In the genomic region with DNA sequence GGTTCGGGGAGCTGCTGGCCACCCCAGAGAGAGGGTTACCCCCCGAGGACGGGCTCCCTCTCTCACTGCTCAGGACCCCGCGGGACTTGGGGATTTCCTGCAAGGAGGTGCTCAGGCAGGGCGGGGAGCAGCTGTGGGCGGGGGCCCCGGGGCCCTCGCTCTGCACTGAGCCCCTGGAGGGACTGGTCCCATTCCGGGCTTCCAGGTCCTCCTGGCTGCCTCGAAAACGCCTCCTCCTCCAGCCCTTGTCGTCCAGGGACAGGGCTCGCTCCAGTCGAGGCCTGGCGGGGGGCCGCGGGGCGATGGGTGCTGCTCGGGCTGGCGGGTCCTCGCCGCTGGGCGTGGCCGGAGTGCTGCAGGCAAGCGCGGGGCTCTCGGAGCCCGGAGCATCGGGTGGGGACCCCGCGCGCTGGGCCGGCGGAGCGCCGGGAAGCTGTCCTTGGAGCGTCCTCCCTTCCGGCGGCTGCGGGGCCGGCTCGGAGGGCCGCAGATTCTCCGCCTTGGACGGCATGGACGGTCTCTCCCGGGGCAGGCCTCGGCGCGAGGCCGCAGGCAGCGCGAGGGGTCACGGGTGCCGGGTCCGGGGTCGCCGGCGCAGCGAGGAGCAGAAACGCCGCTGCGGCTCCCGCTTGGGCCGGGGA, we compare ENCODE assay signal across 8 cellular contexts. TPM values are rescaled to one million over a fixed set of nuclear protein-coding genes. Genes with fewer than 3 reads are reported as not detected.
DNase-seq lines count a peak whose midpoint lies in the region; ATAC-seq, FAIRE-seq and TF ChIP-seq lines count a peak whose summit lies in the region.

No MANE protein-coding gene starts in this region.

- ATAC-seq in GM18909 (IDR thresholded peaks at IDR 0.05; ENCODE audit: poor library complexity, unreplicated experiment) (peak; percentile 48), HG03159 (IDR thresholded peaks at IDR 0.05; ENCODE audit: unreplicated experiment) (peak; percentile 58), K562 (peak; percentile 70)

- TF ChIP-seq EP300 in K562 (IDR thresholded peaks at IDR 0.05; ENCODE audit: low read length), result no peak

- in situ Hi-C loops in K562 (cut with MboI), result no loop called here

- peak overlapping the region; percentile 83 for H3K4me2 ChIP-seq in K562 (ENCODE audit: insufficient read depth, low read length)

- no peaks in the 10 kb centered on the region for H3K9me3 ChIP-seq in K562 (replicated peaks; ENCODE audit: control insufficient read depth, insufficient read depth, low read depth, low read length)

- peak overlapping the region; percentile 87 for H3K4me3 Mint-ChIP-seq in T-helper 2 cell treated with Interferon-gamma antibody and Interleukin-4, amounts not matched to agents 5 μg/mL and 100 μg/mL, for 36 hours

- H3K4me3 ChIP-seq in AG04449 (ENCODE audit: low read depth, low read length) (peak overlapping the region; percentile 72), K562 (peak overlapping the region; percentile 92)

- H3K27me3 Mint-ChIP-seq in T-helper 2 cell treated with Interferon-gamma antibody and Interleukin-4, amounts not matched to agents 5 μg/mL and 100 μg/mL, for 36 hours (ENCODE audit: low read depth), result no peaks in the 10 kb centered on the region

- FAIRE-seq in K562 (lab: Jason Lieb, UNC), result no peak

- H3K9ac ChIP-seq in K562 (ENCODE audit: insufficient read depth in 1 of 2, low read depth in 2 of 2, low read length in 2 of 2), result peak overlapping the region; percentile 82 to 98; a peak in 3 of 4 replicates

- intact Hi-C loops in K562 (cut with micrococcal nuclease), result no loop called here

- POLR2A ChIA-PET in AG04449 (lab: Yijun Ruan, JAX), result interaction anchor here (0.7 kb wide), 1 partner anchor 185 kb away, joined by 3 read pairs; no protein-coding TSS in a partner anchor
- POLR2A ChIA-PET in K562 (lab: Yijun Ruan, JAX), result interaction anchor here (0.9 to 2.2 kb wide), 3 partner anchors 15 to 76 kb away, joined by 3 to 9 read pairs (median 4); partner anchors contain the start of genes ENTR1 and PMPCA

- WGBS in K562 (ENCODE audit: insufficient coverage, low coverage, missing lambda C conversion rate), result under 1% methylated on average over 15 of the region's 66 CpGs

- H3K27ac ChIP-seq in K562 (ENCODE audit: extremely low read depth, low read depth, low read length), result peak overlapping the region; percentile 87

- no peak for TF ChIP-seq POLR2A in K562 (conservative IDR thresholded peaks at IDR 0.05)

- peaks cover 15% of the 10 kb centered on the region for H3K4me1 Mint-ChIP-seq in T-helper 2 cell treated with Interferon-gamma antibody and Interleukin-4, amounts not matched to agents 5 μg/mL and 100 μg/mL, for 36 hours (ENCODE audit: low read depth)

- DNase-seq in AG04449 (ENCODE audit: low read depth, low spot score) (no peak), K562 (ENCODE audit: extremely low read depth in 1 of 4, low spot score in 3 of 4) (peak; percentile 47 to 78 (median 72)), islet precursor cell (peak; percentile 64), ureter (ENCODE audit: low spot score) (no peak)
- peak; percentile 52 for DNase-seq in T-helper 2 cell treated with Interferon-gamma antibody and Interleukin-4, amounts not matched to agents 5 μg/mL and 100 μg/mL, for 36 hours (ENCODE audit: low spot score)
- DNase-seq in stimulated activated CD4-positive, alpha-beta T cell treated with anti-CD3 and anti-CD28 coated beads, Interleukin-2, amount 100 ng/mL, for 24 hours, result peak; percentile 67 to 71

- H3K27me3 ChIP-seq in K562 (ENCODE audit: control insufficient read depth in 2 of 2, insufficient read depth in 2 of 2, low read length in 2 of 2), result no peaks in the 10 kb centered on the region

- CTCF ChIA-PET in AG04449 (lab: Yijun Ruan, JAX) (interaction anchor here (0.7 to 4.2 kb wide), 10 partner anchors 8 to 126 kb away, joined by 3 to 13 read pairs (median 4); no protein-coding TSS in a partner anchor), K562 (lab: Yijun Ruan, JAX; ENCODE audit: low intra/inter-chr PET ratio) (interaction anchor here (0.6 kb wide), 1 partner anchor 193 kb away, joined by 3 read pairs; no protein-coding TSS in a partner anchor)

- no peak overlapping the region for H3K27ac Mint-ChIP-seq in T-helper 2 cell treated with Interferon-gamma antibody and Interleukin-4, amounts not matched to agents 5 μg/mL and 100 μg/mL, for 36 hours

- H3K79me2 ChIP-seq in K562 (ENCODE audit: control insufficient read depth, insufficient read depth, low read length), result peaks cover 49% of the 10 kb centered on the region

- H2AFZ ChIP-seq in K562 (ENCODE audit: low read depth, low read length), result peak overlapping the region; percentile 79

- peaks cover 14% of the 10 kb centered on the region for H3K9me1 ChIP-seq in K562 (ENCODE audit: control insufficient read depth, insufficient read depth, low read length)

- H3K4me1 ChIP-seq in K562 (replicated peaks in 1 of 2; ENCODE audit: control insufficient read depth in 2 of 2, insufficient read depth in 2 of 2, low read length in 2 of 2), result peaks cover 21 to 59% of the 10 kb centered on the region in 2 experiments

- H4K20me1 ChIP-seq in K562 (replicated peaks; ENCODE audit: control insufficient read depth, insufficient read depth, low read length), result peaks cover 30% of the 10 kb centered on the region

- TF ChIP-seq RAD21 in K562 (CRISPR knock-in tag; conservative IDR thresholded peaks at IDR 0.05 in 1 of 2, IDR thresholded peaks at IDR 0.05 in 1 of 2), result no peak

- TF ChIP-seq CTCF in AG04449 (IDR thresholded peaks at IDR 0.05; ENCODE audit: insufficient read depth, low read length, missing control alignments) (no peak), K562 (IDR thresholded peaks at IDR 0.05 in 2 of 3, conservative IDR thresholded peaks at IDR 0.05 in 1 of 3; ENCODE audit: insufficient read depth in 2 of 3, low read depth in 1 of 3, low read length in 3 of 3) (no peak)

- H3K36me3 ChIP-seq in K562 (ENCODE audit: control insufficient read depth, insufficient read depth, low read length), result peaks cover 61% of the 10 kb centered on the region; the same call in 2 of the 3 replicates

- no TSS peak for BruUV-seq in K562 (replicated peaks; lab: Mats Ljungman, UMichigan)

- H3K9me3 Mint-ChIP-seq in T-helper 2 cell treated with Interferon-gamma antibody and Interleukin-4, amounts not matched to agents 5 μg/mL and 100 μg/mL, for 36 hours, result no peaks in the 10 kb centered on the region

- peaks cover 34% of the 10 kb centered on the region for H3K36me3 Mint-ChIP-seq in T-helper 2 cell treated with Interferon-gamma antibody and Interleukin-4, amounts not matched to agents 5 μg/mL and 100 μg/mL, for 36 hours (ENCODE audit: low read depth)

RNA-seq across cellular contexts. Expression of gene INPP5E, which starts 0.6 kb away (rescaled TPM):
- 37.0 and 74.1 TPM in 2 replicates for total RNA-seq in K562 (2011; cell fraction: chromatin; rRNA removed; ENCODE audit: low replicate concordance)
- total RNA-seq in K562 (2011; cell fraction: nucleolus; rRNA removed), result 37.7 and 43.0 TPM in 2 replicates
- total RNA-seq in K562 (2011; cell fraction: nucleoplasm; rRNA removed), result 29.3 and 32.3 TPM in 2 replicates
- total RNA-seq in K562 (2014; rRNA removed), result 8.8 and 11.1 TPM in 2 replicates
- 2.5 and 2.9 TPM in 2 replicates for total RNA-seq in K562 (2014; rRNA removed; fragmentation: Illumina TruSeq; extraction: Trizol)
- 5.4 and 5.7 TPM in 2 replicates for total RNA-seq in K562 (2015; rRNA removed; fragmentation: Illumina TruSeq; extraction: Trizol)
- total RNA-seq in K562 (2021), result 16.3 and 17.4 TPM in 2 replicates
- 4.4 and 6.8 TPM in 2 replicates for polyA plus RNA-seq in K562 (2011; rRNA removed)
- 4.8 and 9.1 TPM in 2 replicates for polyA plus RNA-seq in K562 (2011; cell fraction: cytosol; rRNA removed)
- 52.4 and 74.6 TPM in 2 replicates for polyA plus RNA-seq in K562 (2011; cell fraction: nucleus; rRNA removed)
- 9.4 and 14.3 TPM in 2 replicates for polyA plus RNA-seq in K562 (2012)
- 4.9 and 8.4 TPM in 2 replicates for polyA plus RNA-seq in K562 (2014; fragmentation: Illumina TruSeq; extraction: Trizol)
- polyA plus RNA-seq in K562 (2014; fragmentation: Nextera tagmentation; extraction: Ambion mirVana), result under 1 TPM; 0.38 to 0.56 TPM
- polyA plus RNA-seq in K562 (2014; rRNA removed), result 14.1 and 15.1 TPM in 2 replicates
- polyA minus RNA-seq in K562 (2011; rRNA and poly(A)+ RNA removed), result 1.9 and 2.4 TPM in 2 replicates
- 3.7 and 3.8 TPM in 2 replicates for polyA minus RNA-seq in K562 (2011; cell fraction: cytosol; rRNA and poly(A)+ RNA removed)
- polyA minus RNA-seq in K562 (2011; cell fraction: nucleus; rRNA and poly(A)+ RNA removed), result 10.7 and 12.0 TPM in 2 replicates
- total RNA-seq in ureter, result 13.5 TPM

RNA-seq across cellular contexts. Expression of gene PMPCA, which starts 28.6 kb away (rescaled TPM):
- total RNA-seq in K562 (2011; cell fraction: chromatin; rRNA removed; ENCODE audit: low replicate concordance), result 255 and 404 TPM in 2 replicates
- total RNA-seq in K562 (2011; cell fraction: nucleolus; rRNA removed), result 209 and 247 TPM in 2 replicates
- total RNA-seq in K562 (2011; cell fraction: nucleoplasm; rRNA removed), result 203 and 214 TPM in 2 replicates
- 86.6 and 111 TPM in 2 replicates for total RNA-seq in K562 (2014; rRNA removed)
- 82.4 and 104 TPM in 2 replicates for total RNA-seq in K562 (2014; rRNA removed; fragmentation: Illumina TruSeq; extraction: Trizol)
- 66.6 and 67.5 TPM in 2 replicates for total RNA-seq in K562 (2015; rRNA removed; fragmentation: Illumina TruSeq; extraction: Trizol)
- 118 and 139 TPM in 2 replicates for total RNA-seq in K562 (2021)
- polyA plus RNA-seq in K562 (2011; rRNA removed), result 114 and 119 TPM in 2 replicates
- 102 and 129 TPM in 2 replicates for polyA plus RNA-seq in K562 (2011; cell fraction: cytosol; rRNA removed)
- polyA plus RNA-seq in K562 (2011; cell fraction: nucleus; rRNA removed), result 346 and 387 TPM in 2 replicates
- 65.8 and 181 TPM in 2 replicates for polyA plus RNA-seq in K562 (2012)
- polyA plus RNA-seq in K562 (2014; fragmentation: Illumina TruSeq; extraction: Trizol), result 99.8 and 122 TPM in 2 replicates
- polyA plus RNA-seq in K562 (2014; fragmentation: Nextera tagmentation; extraction: Ambion mirVana), result 10 to 100 TPM; 23.9 to 30.0 TPM
- 129 and 143 TPM in 2 replicates for polyA plus RNA-seq in K562 (2014; rRNA removed)
- polyA minus RNA-seq in K562 (2011; rRNA and poly(A)+ RNA removed), result 81.4 and 83.2 TPM in 2 replicates
- 40.2 and 43.4 TPM in 2 replicates for polyA minus RNA-seq in K562 (2011; cell fraction: cytosol; rRNA and poly(A)+ RNA removed)
- polyA minus RNA-seq in K562 (2011; cell fraction: nucleus; rRNA and poly(A)+ RNA removed), result 68.0 and 90.1 TPM in 2 replicates
- total RNA-seq in ureter, result 51.2 TPM

RNA-seq across cellular contexts. Expression of gene ENTR1, which starts 28.6 kb away (rescaled TPM):
- total RNA-seq in K562 (2011; cell fraction: chromatin; rRNA removed; ENCODE audit: low replicate concordance), result 129 and 278 TPM in 2 replicates
- total RNA-seq in K562 (2011; cell fraction: nucleolus; rRNA removed), result 185 and 197 TPM in 2 replicates
- total RNA-seq in K562 (2011; cell fraction: nucleoplasm; rRNA removed), result 143 and 151 TPM in 2 replicates
- total RNA-seq in K562 (2014; rRNA removed) (79.0 and 88.8 TPM in 2 replicates), K562 (2014; rRNA removed; fragmentation: Illumina TruSeq; extraction: Trizol) (38.1 and 38.3 TPM in 2 replicates), K562 (2015; rRNA removed; fragmentation: Illumina TruSeq; extraction: Trizol) (61.3 and 65.5 TPM in 2 replicates), K562 (2021) (101 and 104 TPM in 2 replicates), ureter (50.1 TPM)
- polyA plus RNA-seq in K562 (2011; rRNA removed) (77.3 and 92.6 TPM in 2 replicates), K562 (2014; fragmentation: Illumina TruSeq; extraction: Trizol) (72.6 and 75.9 TPM in 2 replicates), K562 (2014; fragmentation: Nextera tagmentation; extraction: Ambion mirVana) (1 to 10 TPM; 6.7 to 9.6 TPM), K562 (2014; rRNA removed) (106 and 108 TPM in 2 replicates)
- 45.3 and 59.9 TPM in 2 replicates for polyA plus RNA-seq in K562 (2011; cell fraction: cytosol; rRNA removed)
- 432 and 490 TPM in 2 replicates for polyA plus RNA-seq in K562 (2011; cell fraction: nucleus; rRNA removed)
- 54.6 and 62.9 TPM in 2 replicates for polyA plus RNA-seq in K562 (2012)
- polyA minus RNA-seq in K562 (2011; rRNA and poly(A)+ RNA removed), result 19.2 and 21.9 TPM in 2 replicates
- polyA minus RNA-seq in K562 (2011; cell fraction: cytosol; rRNA and poly(A)+ RNA removed), result 33.9 and 46.1 TPM in 2 replicates
- 76.5 and 84.3 TPM in 2 replicates for polyA minus RNA-seq in K562 (2011; cell fraction: nucleus; rRNA and poly(A)+ RNA removed)

RNA-seq across cellular contexts. Expression of gene SNAPC4, which starts 39.1 kb away (rescaled TPM):
- total RNA-seq in K562 (2011; cell fraction: chromatin; rRNA removed; ENCODE audit: low replicate concordance), result 42.9 and 79.4 TPM in 2 replicates
- 32.0 TPM in 2 replicates for total RNA-seq in K562 (2011; cell fraction: nucleolus; rRNA removed)
- total RNA-seq in K562 (2011; cell fraction: nucleoplasm; rRNA removed), result 23.1 and 26.3 TPM in 2 replicates
- 14.4 and 15.8 TPM in 2 replicates for total RNA-seq in K562 (2014; rRNA removed)
- 7.1 and 8.8 TPM in 2 replicates for total RNA-seq in K562 (2014; rRNA removed; fragmentation: Illumina TruSeq; extraction: Trizol)
- total RNA-seq in K562 (2015; rRNA removed; fragmentation: Illumina TruSeq; extraction: Trizol), result 9.3 and 11.1 TPM in 2 replicates
- 17.1 and 18.7 TPM in 2 replicates for total RNA-seq in K562 (2021)
- 4.4 and 4.5 TPM in 2 replicates for polyA plus RNA-seq in K562 (2011; rRNA removed)
- polyA plus RNA-seq in K562 (2011; cell fraction: cytosol; rRNA removed), result 3.2 and 7.4 TPM in 2 replicates
- polyA plus RNA-seq in K562 (2011; cell fraction: nucleus; rRNA removed), result 16.1 and 32.6 TPM in 2 replicates
- 9.7 and 10.5 TPM in 2 replicates for polyA plus RNA-seq in K562 (2012)
- 8.8 and 9.0 TPM in 2 replicates for polyA plus RNA-seq in K562 (2014; fragmentation: Illumina TruSeq; extraction: Trizol)
- polyA plus RNA-seq in K562 (2014; fragmentation: Nextera tagmentation; extraction: Ambion mirVana), result under 1 TPM; 0.21 to 0.46 TPM
- 18.7 and 21.8 TPM in 2 replicates for polyA plus RNA-seq in K562 (2014; rRNA removed)
- polyA minus RNA-seq in K562 (2011; rRNA and poly(A)+ RNA removed), result 6.7 and 10.2 TPM in 2 replicates
- 6.1 and 7.4 TPM in 2 replicates for polyA minus RNA-seq in K562 (2011; cell fraction: cytosol; rRNA and poly(A)+ RNA removed)
- 8.3 and 11.7 TPM in 2 replicates for polyA minus RNA-seq in K562 (2011; cell fraction: nucleus; rRNA and poly(A)+ RNA removed)
- 14.0 TPM for total RNA-seq in ureter

RNA-seq across cellular contexts. Expression of gene SEC16A, which starts 43.8 kb away (rescaled TPM):
- 131 and 191 TPM in 2 replicates for total RNA-seq in K562 (2011; cell fraction: chromatin; rRNA removed; ENCODE audit: low replicate concordance)
- total RNA-seq in K562 (2011; cell fraction: nucleolus; rRNA removed), result 87.9 and 99.6 TPM in 2 replicates
- 87.4 and 93.4 TPM in 2 replicates for total RNA-seq in K562 (2011; cell fraction: nucleoplasm; rRNA removed)
- total RNA-seq in K562 (2014; rRNA removed) (17.1 and 20.1 TPM in 2 replicates), K562 (2014; rRNA removed; fragmentation: Illumina TruSeq; extraction: Trizol) (9.1 and 9.3 TPM in 2 replicates), K562 (2015; rRNA removed; fragmentation: Illumina TruSeq; extraction: Trizol) (8.7 and 11.1 TPM in 2 replicates), K562 (2021) (56.1 and 62.8 TPM in 2 replicates), ureter (102 TPM)
- polyA plus RNA-seq in K562 (2011; rRNA removed) (14.0 and 25.1 TPM in 2 replicates), K562 (2014; fragmentation: Illumina TruSeq; extraction: Trizol) (44.6 and 47.6 TPM in 2 replicates), K562 (2014; fragmentation: Nextera tagmentation; extraction: Ambion mirVana) (10 to 100 TPM in 1 of 2 experiments, 1 to 10 TPM in 1; 8.3 to 12.0 TPM), K562 (2014; rRNA removed) (30.9 and 32.2 TPM in 2 replicates)
- 14.1 and 19.3 TPM in 2 replicates for polyA plus RNA-seq in K562 (2011; cell fraction: cytosol; rRNA removed)
- polyA plus RNA-seq in K562 (2011; cell fraction: nucleus; rRNA removed), result 83.4 and 92.4 TPM in 2 replicates
- 40.9 and 50.7 TPM in 2 replicates for polyA plus RNA-seq in K562 (2012)
- polyA minus RNA-seq in K562 (2011; rRNA and poly(A)+ RNA removed), result 9.3 and 13.0 TPM in 2 replicates
- 32.1 and 45.6 TPM in 2 replicates for polyA minus RNA-seq in K562 (2011; cell fraction: cytosol; rRNA and poly(A)+ RNA removed)
- polyA minus RNA-seq in K562 (2011; cell fraction: nucleus; rRNA and poly(A)+ RNA removed), result 19.7 and 31.5 TPM in 2 replicates

Comparison
In these comparisons a context has a peak if more than half of its experiments do, and no peak if none do; other contexts are left out.
1. DNase-seq: peak in T-helper 2 cell treated with Interferon-gamma antibody and Interleukin-4, amounts not matched to agents 5 μg/mL and 100 μg/mL, for 36 hours (single experiment), K562 (4 of 4), islet precursor cell (single experiment) and stimulated activated CD4-positive, alpha-beta T cell treated with anti-CD3 and anti-CD28 coated beads, Interleukin-2, amount 100 ng/mL, for 24 hours (2 of 2); none in AG04449 (single experiment) and ureter (single experiment).
2. Peak in every context shown above with its lines, with median percentiles within 50 percentile points of each other: ATAC-seq.